24 cellular contexts compared by ENCODE assay signal in the genomic region with DNA sequence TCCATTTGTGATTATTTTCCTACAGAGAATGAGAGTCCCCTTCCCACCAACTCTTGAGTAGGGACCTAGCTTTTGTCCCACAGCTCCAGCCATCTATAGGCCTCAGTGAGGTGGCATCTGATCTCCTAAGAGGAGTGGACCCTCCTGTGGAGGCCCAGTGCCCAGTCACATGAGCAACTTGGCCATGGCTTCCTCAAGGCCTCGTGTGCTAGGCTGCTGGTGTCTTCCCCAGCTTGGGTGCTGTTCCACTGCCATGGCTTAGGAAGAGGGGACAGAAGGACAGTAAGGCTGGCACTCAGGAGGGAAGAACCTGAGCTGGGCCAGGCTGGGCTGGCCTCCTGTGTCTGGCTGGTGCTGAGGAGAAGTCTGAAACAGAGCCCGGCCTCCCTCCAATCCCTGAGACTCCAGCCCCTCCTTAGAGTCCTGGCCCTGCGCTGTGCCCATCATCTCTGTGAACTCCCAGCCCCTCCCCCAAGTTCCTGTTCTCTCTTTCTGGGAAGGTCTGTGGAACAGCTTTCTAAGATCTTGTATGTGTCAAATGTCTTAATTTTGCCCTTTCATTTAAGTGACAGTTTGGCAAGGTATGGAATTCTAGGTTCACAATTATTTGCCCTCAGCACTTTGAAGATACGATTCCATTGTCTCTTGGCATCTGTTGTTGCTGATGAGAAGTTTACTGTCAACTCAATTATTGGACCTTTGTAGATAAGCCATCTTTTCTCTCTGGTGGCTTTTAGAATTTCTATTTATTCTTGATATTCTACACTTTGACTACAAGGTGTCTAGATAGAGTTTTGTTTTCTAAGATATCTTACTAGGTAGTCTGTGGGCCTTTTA. TPM values are rescaled to one million over a fixed set of nuclear protein-coding genes. Genes with fewer than 3 reads are reported as not detected.
"Had no signal": no experiment of that assay in that cellular context is flagged by ENCODE, and none has a peak within 500 bp of the region (broad histone marks: within the 10 kb centered on the region; RNA-seq: fewer than 3 reads in every experiment).

No MANE protein-coding gene starts in this region.

- H3K36me3 ChIP-seq: gastrocnemius medialis, prostate gland had no signal

- DNase-seq: effector CD4-positive, alpha-beta T cell; foreskin fibroblast; gastrocnemius medialis; heart left ventricle; kidney; natural killer cell; right cardiac atrium; sigmoid colon; stimulated activated CD4-positive, alpha-beta T cell treated with anti-CD3 and anti-CD28 coated beads, Interleukin-2, amount 100 ng/mL, for 24 hours; stimulated activated CD4-positive, alpha-beta T cell treated with anti-CD3 and anti-CD28 coated beads, Interleukin-4, amount 100 ng/mL, for 24 hours; stimulated activated naive CD8-positive, alpha-beta T cell treated with anti-CD3 and anti-CD28 coated beads, Interleukin-15, Interleukin-2, amounts not matched to agents 100 U/mL and 50 U/mL, for 24 hours; transverse colon had no signal

- H3K27ac ChIP-seq: dorsolateral prefrontal cortex, epithelial cell of prostate, gastrocnemius medialis, heart left ventricle, hepatocyte, neutrophil, parathyroid adenoma, prostate gland, sigmoid colon, transverse colon had no signal

- H3K79me2 ChIP-seq: hepatocyte, parathyroid adenoma had no signal

- H2AFZ ChIP-seq: hepatocyte, parathyroid adenoma had no signal

- H3K4me2 ChIP-seq: hepatocyte had no signal

- H3K9me3 ChIP-seq: gastrocnemius medialis, neutrophil, prostate gland, sigmoid colon, transverse colon had no signal

- H3K4me3 ChIP-seq: dorsolateral prefrontal cortex, gastrocnemius medialis, heart left ventricle, hepatocyte, lung, prostate gland, sigmoid colon, transverse colon had no signal

- H3K27ac Mint-ChIP-seq: memory B cell, natural killer cell had no signal

- H3K27me3 Mint-ChIP-seq: memory B cell had no signal

- H3K9ac ChIP-seq: parathyroid adenoma had no signal

- H3K4me3 Mint-ChIP-seq: memory B cell; natural killer cell; stimulated activated effector memory CD8-positive, alpha-beta T cell treated with anti-CD3 and anti-CD28 coated beads, Interleukin-12 subunit alpha, Interleukin-12 subunit beta, amount 100 ng/mL, for 72 hours had no signal

- H3K27me3 ChIP-seq: dorsolateral prefrontal cortex, gastrocnemius medialis, heart left ventricle, sigmoid colon, transverse colon had no signal

- H3K4me1 ChIP-seq: parathyroid adenoma, prostate gland had no signal

- ATAC-seq: esophagus mucosa; gastrocnemius medialis; heart left ventricle; left lobe of liver; natural killer cell; right cardiac atrium; stimulated activated effector memory CD8-positive, alpha-beta T cell treated with anti-CD3 and anti-CD28 coated beads, Interleukin-12 subunit alpha, Interleukin-12 subunit beta, amount 100 ng/mL, for 72 hours; stimulated activated naive CD8-positive, alpha-beta T cell treated with anti-CD3 and anti-CD28 coated beads, Interleukin-15, Interleukin-2, amounts not matched to agents 100 U/mL and 50 U/mL, for 24 hours had no signal

- H3K9me3 Mint-ChIP-seq: natural killer cell; stimulated activated effector memory CD8-positive, alpha-beta T cell treated with anti-CD3 and anti-CD28 coated beads, Interleukin-12 subunit alpha, Interleukin-12 subunit beta, amount 100 ng/mL, for 72 hours had no signal

RNA-seq across cellular contexts. Expression of gene KCNQ4, which starts 7.1 kb away (rescaled TPM):
- total RNA-seq: hepatocyte had no signal
- polyA plus RNA-seq: hepatocyte, neural cell had no signal
